ENCODE assay signal across 1 cellular context in the genomic region with DNA sequence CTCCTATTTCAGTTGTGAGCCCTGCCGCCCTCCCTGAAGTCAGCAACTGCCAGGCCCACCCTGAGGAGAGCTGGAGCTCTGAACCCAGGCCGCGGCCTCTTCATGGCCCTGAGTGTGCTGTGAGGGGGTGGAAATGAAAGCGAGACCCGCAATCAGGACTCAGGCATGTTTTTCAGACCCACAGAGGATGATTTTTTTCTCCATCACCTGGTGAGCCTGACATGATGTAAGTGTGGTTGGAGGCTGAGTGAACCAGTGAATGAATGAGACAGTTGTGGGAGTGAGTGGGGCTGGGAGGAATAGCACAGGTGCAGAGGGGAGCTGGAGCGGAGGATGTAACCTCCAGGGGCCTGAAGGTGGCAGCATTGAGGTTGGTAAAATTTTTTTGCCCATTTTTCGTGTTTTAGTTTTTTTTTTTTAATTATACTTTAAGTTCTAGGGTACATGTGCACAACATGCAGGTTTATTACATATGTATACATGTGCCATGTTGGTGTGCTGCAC.
TF ChIP-seq lines count a peak whose summit lies in the region.

No MANE protein-coding gene starts in this region.

TF ChIP-seq in HCT116, 20 proteins besides CTCF, POLR2A, EP300 and RAD21:
- TF ChIP-seq EGR1 (IDR thresholded peaks at IDR 0.05; ENCODE audit: low read depth) (no peak), ELF1 (IDR thresholded peaks at IDR 0.05; ENCODE audit: borderline replicate concordance, low read depth) (no peak)
